8 cellular contexts compared by ENCODE assay signal in genomic region chr2:117814417-117815264, GRCh38. TPM values are rescaled to one million over a fixed set of nuclear protein-coding genes. Genes with fewer than 3 reads are reported as not detected.
DNase-seq lines count a peak whose midpoint lies in the region; ATAC-seq and TF ChIP-seq lines count a peak whose summit lies in the region.

TSS of gene DDX18 (plus strand) at chr2:117814691. CDS start at chr2:117814778, 87 bp downstream.

- intact Hi-C loops in T-helper 2 cell treated with Interferon-gamma antibody and Interleukin-4, amounts not matched to agents 100 ng/mL and 5 ng/mL, for 36 hours (cut with micrococcal nuclease) = loop anchor here (1.0 to 10.0 kb wide), 9 partner anchors 22 to 1550 kb away; partner anchors contain the start of genes C2orf76, CCDC93, DBI and INSIG2
- intact Hi-C loops in ascending aorta (cut with DNase I) = loop anchor here (2.0 to 10.0 kb wide), 4 partner anchors 198 to 1552 kb away; partner anchors contain the start of genes C2orf76, CCDC93, DBI and INSIG2
- intact Hi-C loops in right cardiac atrium (cut with DNase I) = loop anchor here in 2 of 4 donors (5.0 to 10.0 kb wide), 2 partner anchors 188 to 190 kb away; no protein-coding TSS in a partner anchor
- intact Hi-C loops in aorta (cut with DNase I) = loop anchor here (5.0 to 10.0 kb wide), 3 partner anchors 183 to 1550 kb away; partner anchors contain the start of genes C2orf76 (in 1 of the 2) and DBI (in 1 of the 2)

- H3K4me3 ChIP-seq in ascending aorta (peak within 1 kb of the TSS; percentile 82 to 97), right cardiac atrium (ENCODE audit: low read length) (peak within 1 kb of the TSS; percentile 91), aorta (ENCODE audit: low read length in 2 of 2) (peak within 1 kb of the TSS; percentile 67 to 93)

- ATAC-seq in HG02938 (IDR thresholded peaks at IDR 0.05; ENCODE audit: unreplicated experiment) = peak; percentile 94
- ATAC-seq in right cardiac atrium = peak; percentile 99
- peak; percentile 100 for ATAC-seq in aorta (ENCODE audit: low FRiP score)

- H3K9me3 ChIP-seq in ascending aorta (no peaks in the 10 kb centered on the region), right cardiac atrium (ENCODE audit: control insufficient read depth, low read length) (no peaks in the 10 kb centered on the region), aorta (ENCODE audit: control insufficient read depth, low read length) (no peaks in the 10 kb centered on the region)

- H3K27me3 ChIP-seq in ascending aorta (no peaks in the 10 kb centered on the region), right cardiac atrium (ENCODE audit: control insufficient read depth, insufficient read depth) (no peaks in the 10 kb centered on the region), aorta (ENCODE audit: control insufficient read depth in 1 of 2, insufficient read depth in 2 of 2, low read length in 1 of 2) (no peaks in the 10 kb centered on the region)

- TF ChIP-seq CTCF in ascending aorta (IDR thresholded peaks at IDR 0.05) = peak; percentile 91 to 99 (median 98)

- under 1% methylated on average over 57 of the region's 57 CpGs for whole genome bisulfite sequencing in right cardiac atrium
- 0 to 1% methylated on average over 57 of the region's 57 CpGs for WGBS in aorta, 2 donors

- H3K4me1 ChIP-seq in ascending aorta = peaks cover 4 to 18% of the 10 kb centered on the region in 2 donors
- H3K4me1 ChIP-seq in right cardiac atrium (ENCODE audit: control insufficient read depth, insufficient read depth, low read length) = no peaks in the 10 kb centered on the region
- no peaks in the 10 kb centered on the region for H3K4me1 ChIP-seq in aorta (ENCODE audit: control insufficient read depth in 1 of 2, insufficient read depth in 2 of 2, low read length in 2 of 2)

- peak; percentile 69 for TF ChIP-seq POLR2A in GM15510 (IDR thresholded peaks at IDR 0.05; ENCODE audit: borderline replicate concordance, extremely low read depth, insufficient read length)

- DNase-seq in NCI-H187 (lab: John Stamatoyannopoulos, UW) = peak; percentile 63 to 89
- DNase-seq in ascending aorta (ENCODE audit: low spot score in 2 of 2) = peak; percentile 88 to 99
- peak; percentile 97 to 99 (median 98) for DNase-seq in right cardiac atrium
- DNase-seq in putamen (ENCODE audit: low spot score) = peak; percentile 98
- DNase-seq in aorta = peak; percentile 98 to 99

- H3K27ac ChIP-seq in ascending aorta = peak within 1 kb of the TSS; percentile 93 to 94
- H3K27ac ChIP-seq in right cardiac atrium (ENCODE audit: low read length) = peak within 1 kb of the TSS; percentile 86
- H3K27ac ChIP-seq in aorta (ENCODE audit: low read depth in 1 of 2, low read length in 2 of 2) = peak within 1 kb of the TSS; percentile 17 to 94

- peaks cover 16 to 22% of the 10 kb centered on the region in 2 donors for H3K36me3 ChIP-seq in ascending aorta
- peaks cover 0 to 5% of the 10 kb centered on the region in 2 donors for H3K36me3 ChIP-seq in aorta (ENCODE audit: control insufficient read depth in 1 of 2, insufficient read depth in 2 of 2, low read length in 1 of 2)

RNA-seq across cellular contexts. Expression of gene DDX18, which starts in this region (rescaled TPM):
- total RNA-seq in T-helper 2 cell treated with Interferon-gamma antibody and Interleukin-4, amounts not matched to agents 100 ng/mL and 5 ng/mL, for 36 hours = 87.1 and 89.3 TPM in 2 replicates
- total RNA-seq in ascending aorta = 20.5 TPM
- total RNA-seq in right cardiac atrium = 10 to 100 TPM; 27.3 to 36.0 (median 31.0) TPM
- 14.1 TPM for polyA plus RNA-seq in right cardiac atrium
- 10 to 100 TPM; 42.2 to 54.3 TPM for total RNA-seq in aorta
- 10 to 100 TPM; 16.7 to 24.0 TPM for polyA plus RNA-seq in aorta

Comparison
In these comparisons a context has a peak if more than half of its experiments do, and no peak if none do; other contexts are left out.
1. Peak in every context shown above with its lines: DNase-seq, ATAC-seq, H3K4me3 ChIP-seq and H3K27ac ChIP-seq.